In the genomic region with DNA sequence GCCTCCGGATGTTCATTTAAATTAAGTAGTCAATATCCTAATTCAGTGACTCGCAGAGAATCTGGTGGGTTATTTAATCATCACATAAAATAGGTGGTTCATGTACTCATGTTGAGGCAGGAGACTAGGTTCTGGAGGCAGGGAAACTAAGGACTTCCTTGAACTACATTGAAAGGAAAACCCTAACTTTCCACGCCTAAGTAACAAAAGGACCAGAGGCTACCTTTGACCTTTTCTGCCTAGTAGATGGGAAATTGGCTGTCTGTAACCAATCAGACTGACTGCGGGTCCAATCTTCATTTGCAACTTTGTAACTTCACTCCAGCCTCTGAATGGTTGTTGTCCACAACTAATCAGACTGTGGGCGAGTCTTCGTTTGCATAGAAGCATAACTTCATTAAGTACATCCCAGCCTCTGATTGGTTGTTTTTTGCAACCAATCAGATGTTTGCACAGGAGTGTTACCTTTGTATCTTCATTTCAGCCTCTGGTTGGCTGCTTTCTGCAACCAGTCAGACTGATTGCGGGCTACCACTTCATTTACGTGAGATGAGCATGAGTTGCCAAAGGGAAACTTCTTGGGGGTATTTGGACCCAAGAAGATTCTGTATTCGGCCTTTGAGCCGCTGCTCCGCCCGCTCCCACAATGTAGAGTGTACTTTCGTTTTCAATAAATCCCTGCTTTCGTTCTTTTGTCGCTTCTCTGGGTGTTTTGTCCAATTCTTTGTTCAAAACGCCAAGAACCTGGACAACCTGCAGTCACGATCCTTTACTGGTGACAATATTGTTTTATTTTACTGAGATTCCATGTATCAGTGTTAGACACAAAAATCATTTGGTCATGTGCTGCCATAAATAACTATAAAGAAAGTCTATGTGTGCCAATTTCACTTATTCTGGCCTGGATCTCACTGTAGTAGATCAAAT, we compare ENCODE assay signal across 14 cellular contexts. TPM values are rescaled to one million over a fixed set of nuclear protein-coding genes. Genes with fewer than 3 reads are reported as not detected.
A peak's percentile ranks its signal among the peaks of the same experiment; 100 is the strongest.
DNase-seq lines count a peak whose midpoint lies in the region; ATAC-seq, FAIRE-seq and TF ChIP-seq lines count a peak whose summit lies in the region.
"Had no signal": no experiment of that assay in that cellular context is flagged by ENCODE, and none has a peak within 500 bp of the region (broad histone marks: within the 10 kb centered on the region; RNA-seq: fewer than 3 reads in every experiment).

No MANE protein-coding gene starts in this region.

- H3K36me3 ChIP-seq in adipocyte (ENCODE audit: control insufficient read depth, insufficient read depth, low read length, severe bottlenecking) = no peaks in the 10 kb centered on the region
- H3K36me3 ChIP-seq: BLaER1 treated with 17β-estradiol and CSF1 and Interleukin-3, amounts not matched to agents 10 nM and 100 nM had no signal

- H3K9me3 ChIP-seq in CD4-positive, alpha-beta T cell (ENCODE audit: control insufficient read depth, low read length) = no peaks in the 10 kb centered on the region
- H3K9me3 ChIP-seq in adipocyte (ENCODE audit: control insufficient read depth, low read length) = no peaks in the 10 kb centered on the region
- H3K9me3 ChIP-seq: BLaER1 treated with 17β-estradiol and CSF1 and Interleukin-3, amounts not matched to agents 10 nM and 100 nM had no signal

- ATAC-seq in CD4-positive, alpha-beta T cell (ENCODE audit: poor library complexity) = no peak
- ATAC-seq in natural killer cell = no peak
- ATAC-seq in HG03095 (IDR thresholded peaks at IDR 0.05; ENCODE audit: unreplicated experiment) = no peak

- POLR2A ChIA-PET in CD4-positive, alpha-beta T cell (lab: Charles Lee) = no interaction called here

- H3K4me3 ChIP-seq in adipocyte (ENCODE audit: low read length) = peak overlapping the region; percentile 84

- no peak overlapping the region for H3K27ac ChIP-seq in CD4-positive, alpha-beta T cell (ENCODE audit: low read depth, low read length)
- H3K27ac ChIP-seq: BLaER1 treated with 17β-estradiol and CSF1 and Interleukin-3, amounts not matched to agents 10 nM and 100 nM had no signal

- H3K9ac ChIP-seq in adipocyte (ENCODE audit: low read length) = peak overlapping the region; percentile 30

- DNase-seq in CD4-positive, alpha-beta T cell = no peak
- DNase-seq in adipocyte (ENCODE audit: low read depth) (no peak), natural killer cell (no peak), NOMO-1 treated with DMSO at 0.1 percent for 48 hours (lab: John Stamatoyannopoulos, UW; ENCODE audit: unreplicated experiment) (no peak), GM12892 (ENCODE audit: insufficient read length) (no peak)
- DNase-seq in effector CD4-positive, alpha-beta T cell = no peak
- DNase-seq: midbrain; stimulated activated CD4-positive, alpha-beta T cell treated with anti-CD3 and anti-CD28 coated beads, Interleukin-4, amount 100 ng/mL, for 1 hour had no signal

- no peak overlapping the region for H3K27ac Mint-ChIP-seq in CD4-positive, alpha-beta T cell
- H3K27ac Mint-ChIP-seq in IgD-negative memory B cell (peak overlapping the region in 1 of 3 donors; percentile 65), natural killer cell (no peak overlapping the region)
- H3K27ac Mint-ChIP-seq: stimulated activated naive CD8-positive, alpha-beta T cell treated with anti-CD3 and anti-CD28 coated beads, Interleukin-15, Interleukin-2, amounts not matched to agents 100 ng/mL and 50 ng/mL, for 24 hours had no signal

- H3K4me1 ChIP-seq in adipocyte (ENCODE audit: control insufficient read depth, insufficient read depth, low read length) = peaks cover 27% of the 10 kb centered on the region

- H3K4me1 Mint-ChIP-seq in CD4-positive, alpha-beta T cell (ENCODE audit: low read depth) = peaks cover 31% of the 10 kb centered on the region
- H3K4me1 Mint-ChIP-seq in IgD-negative memory B cell (peaks cover 13 to 25% (median 22%) of the 10 kb centered on the region in 3 donors), natural killer cell (peaks cover 21% of the 10 kb centered on the region in 2 donors)

- CTCF ChIA-PET in CD4-positive, alpha-beta T cell (lab: Charles Lee) = interaction anchor here (1.6 kb wide), 1 partner anchor 34 kb away, joined by 5 read pairs; no protein-coding TSS in a partner anchor

- intact Hi-C loops in CD4-positive, alpha-beta T cell (cut with DNase I, micrococcal nuclease) = loop anchor here in 1 of 2 experiments (5.0 kb wide), 1 partner anchor 89 kb away; the partner anchor contains the start of gene CAPZA2
- intact Hi-C loops in natural killer cell (cut with micrococcal nuclease) = loop anchor here (2.0 kb wide), 2 partner anchors 21 to 89 kb away; partner anchors contain the start of gene CAPZA2

- no peaks in the 10 kb centered on the region for H3K27me3 ChIP-seq in CD4-positive, alpha-beta T cell (ENCODE audit: control insufficient read depth, insufficient read depth, low read length)
- no peaks in the 10 kb centered on the region for H3K27me3 ChIP-seq in adipocyte (replicated peaks; ENCODE audit: control insufficient read depth, insufficient read depth, low read length)
- H3K27me3 ChIP-seq: SJSA1 had no signal

- H3K36me3 Mint-ChIP-seq in CD4-positive, alpha-beta T cell (ENCODE audit: low read depth) = peaks cover 6% of the 10 kb centered on the region
- H3K36me3 Mint-ChIP-seq in IgD-negative memory B cell (no peaks in the 10 kb centered on the region), natural killer cell (no peaks in the 10 kb centered on the region)

- H3K9me3 Mint-ChIP-seq in CD4-positive, alpha-beta T cell = no peaks in the 10 kb centered on the region
- H3K9me3 Mint-ChIP-seq in IgD-negative memory B cell (no peaks in the 10 kb centered on the region), natural killer cell (no peaks in the 10 kb centered on the region)
- H3K9me3 Mint-ChIP-seq: stimulated activated naive CD8-positive, alpha-beta T cell treated with anti-CD3 and anti-CD28 coated beads, Interleukin-15, Interleukin-2, amounts not matched to agents 100 ng/mL and 50 ng/mL, for 24 hours had no signal

- H3K27me3 Mint-ChIP-seq in CD4-positive, alpha-beta T cell = no peaks in the 10 kb centered on the region
- peaks cover 2% of the 10 kb centered on the region for H3K27me3 Mint-ChIP-seq in IgD-negative memory B cell
- peaks cover 7% of the 10 kb centered on the region in 2 donors for H3K27me3 Mint-ChIP-seq in natural killer cell (ENCODE audit: low read depth in 2 of 2)

- TF ChIP-seq CTCF in CD4-positive, alpha-beta T cell (IDR thresholded peaks at IDR 0.05) = no peak
- no peak for TF ChIP-seq CTCF in natural killer cell (IDR thresholded peaks at IDR 0.05)

- no peak for FAIRE-seq in GM12892 (lab: Jason Lieb, UNC)
- FAIRE-seq: bronchial epithelial cell had no signal

- peak overlapping the region; percentile 49 for H3K4me3 Mint-ChIP-seq in CD4-positive, alpha-beta T cell
- H3K4me3 Mint-ChIP-seq in IgD-negative memory B cell = peak overlapping the region in 3 of 4 donors; percentile 46 to 82 (median 53)
- peak overlapping the region; percentile 85 for H3K4me3 Mint-ChIP-seq in natural killer cell

- TF ChIP-seq POLR2A in GM12892 (IDR thresholded peaks at IDR 0.05; ENCODE audit: low read depth, low read length) = no peak

RNA-seq across cellular contexts. Expression of gene ST7, which starts 1.7 kb away (rescaled TPM):
- total RNA-seq in CD4-positive, alpha-beta T cell = 1 to 10 TPM; 4.9 to 5.4 TPM
- 4.4 TPM for polyA plus RNA-seq in IgD-negative memory B cell
- 10 to 100 TPM in 2 of 3 donors, 1 to 10 TPM in 1; 9.8 to 15.7 (median 12.9) TPM for total RNA-seq in natural killer cell
- 61.1 TPM for polyA plus RNA-seq in GM12892 (2012; ENCODE audit: missing spikeins)
